ENCODE assay signal across 10 cellular contexts in genomic region chr2:61015971-61016370, GRCh38. TPM values are rescaled to one million over a fixed set of nuclear protein-coding genes. Genes with fewer than 3 reads are reported as not detected.
DNase-seq lines count a peak whose midpoint lies in the region; ATAC-seq and TF ChIP-seq lines count a peak whose summit lies in the region.
"Had no signal": no experiment of that assay in that cellular context is flagged by ENCODE, and none has a peak within 500 bp of the region (broad histone marks: within the 10 kb centered on the region; RNA-seq: fewer than 3 reads in every experiment).

No MANE protein-coding gene starts in this region.

- peak overlapping the region; percentile 83 to 95 (median 95) for H3K27ac ChIP-seq in thyroid gland

- H3K4me1 ChIP-seq in thyroid gland = peaks cover 31 to 42% of the 10 kb centered on the region in 2 donors

- no peaks in the 10 kb centered on the region for H3K27me3 Mint-ChIP-seq in activated naive CD4-positive, alpha-beta T cell treated with anti-CD3 and anti-CD28 coated beads, Interleukin-2, amount 10 ng/mL, durations not matched to agents 7 days and 5 days
- H3K27me3 Mint-ChIP-seq in activated naive CD8-positive, alpha-beta T cell treated with anti-CD3 and anti-CD28 coated beads for 36 hours = no peaks in the 10 kb centered on the region

- ATAC-seq in left colon (peak; percentile 23), HG02759 (IDR thresholded peaks at IDR 0.05; ENCODE audit: unreplicated experiment) (no peak)

- no peaks in the 10 kb centered on the region for H3K9me3 ChIP-seq in thyroid gland

- H3K4me1 Mint-ChIP-seq in activated naive CD4-positive, alpha-beta T cell treated with anti-CD3 and anti-CD28 coated beads, Interleukin-2, amount 10 ng/mL, durations not matched to agents 7 days and 5 days = peaks cover 46% of the 10 kb centered on the region
- H3K4me1 Mint-ChIP-seq in activated naive CD8-positive, alpha-beta T cell treated with anti-CD3 and anti-CD28 coated beads for 36 hours = peaks cover 41% of the 10 kb centered on the region

- TF ChIP-seq CTCF in thyroid gland (IDR thresholded peaks at IDR 0.05) = no peak

- 18 to 20% methylated on average over 2 of the region's 2 CpGs for WGBS in thyroid gland, 2 donors

- H3K9me3 Mint-ChIP-seq in activated naive CD4-positive, alpha-beta T cell treated with anti-CD3 and anti-CD28 coated beads, Interleukin-2, amount 10 ng/mL, durations not matched to agents 7 days and 5 days = no peaks in the 10 kb centered on the region
- H3K9me3 Mint-ChIP-seq in activated naive CD8-positive, alpha-beta T cell treated with anti-CD3 and anti-CD28 coated beads for 36 hours = no peaks in the 10 kb centered on the region

- H3K4me3 ChIP-seq in thyroid gland (replicated peaks in 1 of 3) = peak overlapping the region in 2 of 3 donors; percentile 70 to 93

- intact Hi-C loops in left colon (cut with DNase I, micrococcal nuclease) (no loop called here), thyroid gland (cut with DNase I) (no loop called here)

- TF ChIP-seq POLR2A in thyroid gland (IDR thresholded peaks at IDR 0.05) = no peak

- CTCF ChIA-PET in activated naive CD4-positive, alpha-beta T cell treated with anti-CD3 and anti-CD28 coated beads, Interleukin-2, amount 10 ng/mL, durations not matched to agents 7 days and 5 days (lab: Charles Lee) = interaction anchor here (1.9 kb wide), 1 partner anchor 18 kb away, joined by 4 read pairs; no protein-coding TSS in a partner anchor

- no peak overlapping the region for H3K27ac Mint-ChIP-seq in activated naive CD4-positive, alpha-beta T cell treated with anti-CD3 and anti-CD28 coated beads, Interleukin-2, amount 10 ng/mL, durations not matched to agents 7 days and 5 days
- H3K27ac Mint-ChIP-seq in activated naive CD8-positive, alpha-beta T cell treated with anti-CD3 and anti-CD28 coated beads for 36 hours = no peak overlapping the region

- no peak for DNase-seq in activated naive CD4-positive, alpha-beta T cell treated with anti-CD3 and anti-CD28 coated beads, Interleukin-2, amount 10 ng/mL, durations not matched to agents 7 days and 5 days
- no peak for DNase-seq in activated naive CD4-positive, alpha-beta T cell treated with anti-CD3 and anti-CD28 coated beads, Interleukin-2, amount 50 U/mL, for 16 hours
- DNase-seq in activated naive CD8-positive, alpha-beta T cell treated with anti-CD3 and anti-CD28 coated beads for 36 hours = no peak
- DNase-seq in left colon (no peak), thyroid gland (no peak), midbrain (lab: John Stamatoyannopoulos, UW) (no peak), activated gamma-delta T cell (lab: John Stamatoyannopoulos, UW) (no peak)
- DNase-seq: COR-L47, NCI-H524 treated with DMSO at 0.1 percent for 48 hours had no signal

- H3K36me3 Mint-ChIP-seq in activated naive CD4-positive, alpha-beta T cell treated with anti-CD3 and anti-CD28 coated beads, Interleukin-2, amount 10 ng/mL, durations not matched to agents 7 days and 5 days = peaks cover 4% of the 10 kb centered on the region
- H3K36me3 Mint-ChIP-seq in activated naive CD8-positive, alpha-beta T cell treated with anti-CD3 and anti-CD28 coated beads for 36 hours = peaks cover 8% of the 10 kb centered on the region

- no peaks in the 10 kb centered on the region for H3K27me3 ChIP-seq in thyroid gland

- peak overlapping the region; percentile 91 for H3K4me3 Mint-ChIP-seq in activated naive CD4-positive, alpha-beta T cell treated with anti-CD3 and anti-CD28 coated beads, Interleukin-2, amount 10 ng/mL, durations not matched to agents 7 days and 5 days
- peak overlapping the region; percentile 98 for H3K4me3 Mint-ChIP-seq in activated naive CD8-positive, alpha-beta T cell treated with anti-CD3 and anti-CD28 coated beads for 36 hours

- no peaks in the 10 kb centered on the region for H3K36me3 ChIP-seq in thyroid gland

RNA-seq across cellular contexts. Expression of gene PEX13, which starts 1.5 kb away (rescaled TPM):
- 10 to 100 TPM; 18.5 to 20.0 TPM for total RNA-seq in activated naive CD8-positive, alpha-beta T cell treated with anti-CD3 and anti-CD28 coated beads for 36 hours
- total RNA-seq in left colon = 10 to 100 TPM; 30.1 to 33.3 TPM
- 10 to 100 TPM; 51.5 to 85.6 (median 75.4) TPM for total RNA-seq in thyroid gland

RNA-seq across cellular contexts. Expression of gene PUS10, which starts 2.1 kb away (rescaled TPM):
- 1 to 10 TPM; 9.5 to 9.7 TPM for total RNA-seq in activated naive CD8-positive, alpha-beta T cell treated with anti-CD3 and anti-CD28 coated beads for 36 hours
- 10 to 100 TPM in 1 of 2 donors, 1 to 10 TPM in 1; 9.1 to 11.2 TPM for total RNA-seq in left colon
- 10 to 100 TPM; 11.8 to 20.6 (median 16.2) TPM for total RNA-seq in thyroid gland

RNA-seq across cellular contexts. Expression of gene SANBR, which starts 49.7 kb away (rescaled TPM):
- total RNA-seq in activated naive CD8-positive, alpha-beta T cell treated with anti-CD3 and anti-CD28 coated beads for 36 hours = 1 to 10 TPM; 1.7 TPM
- total RNA-seq in left colon (10 to 100 TPM; 11.4 to 14.4 TPM), thyroid gland (10 to 100 TPM in 1 of 4 donors, 1 to 10 TPM in 3; 5.3 to 16.3 (median 7.8) TPM)
